ENCODE assay signal across 15 cellular contexts in genomic region chr7:17139081-17139480, GRCh38.
A peak's percentile ranks its signal among the peaks of the same experiment; 100 is the strongest.
DNase-seq lines count a peak whose midpoint lies in the region; ATAC-seq and TF ChIP-seq lines count a peak whose summit lies in the region.
"Had no signal": no experiment of that assay in that cellular context is flagged by ENCODE, and none has a peak within 500 bp of the region (broad histone marks: within the 10 kb centered on the region; RNA-seq: fewer than 3 reads in every experiment).

No MANE protein-coding gene starts in this region.

- H3K27me3 Mint-ChIP-seq in CD4-positive, CD25-positive, alpha-beta regulatory T cell, result no peaks in the 10 kb centered on the region
- no peaks in the 10 kb centered on the region for H3K27me3 Mint-ChIP-seq in activated naive CD8-positive, alpha-beta T cell

- ATAC-seq in CD4-positive, CD25-positive, alpha-beta regulatory T cell (ENCODE audit: low read depth in 2 of 2), result peak; percentile 92 to 94

- peak overlapping the region; percentile 59 for H3K4me3 ChIP-seq in CD4-positive, CD25-positive, alpha-beta regulatory T cell (ENCODE audit: low read depth, low read length)
- H3K4me3 ChIP-seq in mucosa of rectum (ENCODE audit: low read length in 2 of 2), result no peak overlapping the region
- no peak overlapping the region for H3K4me3 ChIP-seq in coronary artery
- H3K4me3 ChIP-seq: adrenal gland, ovary, tibial artery had no signal

- peaks cover 0 to 2% (median 0%) of the 10 kb centered on the region in 7 donors for H3K9me3 Mint-ChIP-seq in CD4-positive, CD25-positive, alpha-beta regulatory T cell
- no peaks in the 10 kb centered on the region for H3K9me3 Mint-ChIP-seq in activated naive CD8-positive, alpha-beta T cell (ENCODE audit: low read depth)

- H3K27ac Mint-ChIP-seq in CD4-positive, CD25-positive, alpha-beta regulatory T cell, result peak overlapping the region; percentile 87 to 98 (median 90)
- H3K27ac Mint-ChIP-seq in activated naive CD8-positive, alpha-beta T cell, result peak overlapping the region; percentile 98

- DNase-seq in CD4-positive, CD25-positive, alpha-beta regulatory T cell, result peak in 1 of 3 donors; percentile 89
- DNase-seq in hypothalamus (lab: John Stamatoyannopoulos, UW) (no peak), coronary artery (ENCODE audit: low spot score) (no peak), NCI-H2029 (lab: John Stamatoyannopoulos, UW) (no peak), HUDEP-2 (lab: John Stamatoyannopoulos, UW; ENCODE audit: unreplicated experiment in 76 of 76) (no peak)
- DNase-seq: adrenal gland, DMS79 treated with DMSO at 0.1 percent for 48 hours, NCI-H187, NCI-H526 treated with DMSO at 0.1 percent for 48 hours, ovary, RPMI8226, tibial artery had no signal

- H3K4me1 ChIP-seq in CD4-positive, CD25-positive, alpha-beta regulatory T cell (ENCODE audit: control insufficient read depth, insufficient read depth, low read length, poor library complexity, severe bottlenecking), result peaks cover 61% of the 10 kb centered on the region
- H3K4me1 ChIP-seq in mucosa of rectum (ENCODE audit: control insufficient read depth in 2 of 2, insufficient read depth in 2 of 2, low read length in 2 of 2), result no peaks in the 10 kb centered on the region

- no peak for TF ChIP-seq CTCF in coronary artery (IDR thresholded peaks at IDR 0.05)

- H3K36me3 ChIP-seq in CD4-positive, CD25-positive, alpha-beta regulatory T cell (ENCODE audit: control insufficient read depth, insufficient read depth, low read length), result no peaks in the 10 kb centered on the region
- H3K36me3 ChIP-seq in KOPT-K1 (ENCODE audit: insufficient read depth, low read length) (no peaks in the 10 kb centered on the region), mucosa of rectum (ENCODE audit: control insufficient read depth in 2 of 2, insufficient read depth in 2 of 2, low read length in 2 of 2) (no peaks in the 10 kb centered on the region)
- H3K36me3 ChIP-seq: adrenal gland, ovary, tibial artery had no signal

- H3K4me3 Mint-ChIP-seq in CD4-positive, CD25-positive, alpha-beta regulatory T cell, result peak overlapping the region; percentile 11 to 76 (median 57)
- peak overlapping the region; percentile 69 for H3K4me3 Mint-ChIP-seq in activated naive CD8-positive, alpha-beta T cell

- H3K27ac ChIP-seq in CD4-positive, CD25-positive, alpha-beta regulatory T cell (ENCODE audit: insufficient read depth, low read length, poor library complexity, severe bottlenecking), result peak overlapping the region; percentile 73
- H3K27ac ChIP-seq in KOPT-K1 (ENCODE audit: low read depth, low read length, poor library complexity, severe bottlenecking), result peak overlapping the region; percentile 97
- peak overlapping the region; percentile 2 to 24 for H3K27ac ChIP-seq in mucosa of rectum (ENCODE audit: low read depth in 2 of 2, low read length in 2 of 2)
- no peak overlapping the region for H3K27ac ChIP-seq in coronary artery
- H3K27ac ChIP-seq: adrenal gland, ovary, tibial artery had no signal

- H3K36me3 Mint-ChIP-seq in CD4-positive, CD25-positive, alpha-beta regulatory T cell, result no peaks in the 10 kb centered on the region
- peaks cover 2% of the 10 kb centered on the region for H3K36me3 Mint-ChIP-seq in activated naive CD8-positive, alpha-beta T cell

- no peaks in the 10 kb centered on the region for H3K9me3 ChIP-seq in CD4-positive, CD25-positive, alpha-beta regulatory T cell (ENCODE audit: control insufficient read depth in 2 of 2, low read length in 2 of 2)
- H3K9me3 ChIP-seq in KOPT-K1 (ENCODE audit: insufficient read depth, low read length, poor library complexity, severe bottlenecking), result no peaks in the 10 kb centered on the region
- no peaks in the 10 kb centered on the region for H3K9me3 ChIP-seq in mucosa of rectum (ENCODE audit: control insufficient read depth in 2 of 2, low read length in 2 of 2)
- H3K9me3 ChIP-seq: adrenal gland, ovary, tibial artery had no signal

- no peak overlapping the region for H3K9ac ChIP-seq in mucosa of rectum (ENCODE audit: low read depth in 1 of 2, low read length in 2 of 2)

- peaks cover 51 to 81% (median 59%) of the 10 kb centered on the region in 4 donors for H3K4me1 Mint-ChIP-seq in CD4-positive, CD25-positive, alpha-beta regulatory T cell
- peaks cover 76% of the 10 kb centered on the region for H3K4me1 Mint-ChIP-seq in activated naive CD8-positive, alpha-beta T cell (ENCODE audit: low read depth)

- no peaks in the 10 kb centered on the region for H3K27me3 ChIP-seq in CD4-positive, CD25-positive, alpha-beta regulatory T cell (ENCODE audit: control insufficient read depth, insufficient read depth, low read length)
- no peaks in the 10 kb centered on the region for H3K27me3 ChIP-seq in mucosa of rectum (ENCODE audit: control insufficient read depth in 2 of 2, insufficient read depth in 2 of 2, low read length in 2 of 2)
- H3K27me3 ChIP-seq: adrenal gland, ovary, tibial artery had no signal

Comparison
In these comparisons a context has a peak if more than half of its experiments do, and no peak if none do; other contexts are left out.
1. H3K27ac ChIP-seq: peak in CD4-positive, CD25-positive, alpha-beta regulatory T cell (single experiment), KOPT-K1 (single experiment) and mucosa of rectum (2 of 2); none in coronary artery (0 of 2).